14 cellular contexts compared by ENCODE assay signal in the genomic region with DNA sequence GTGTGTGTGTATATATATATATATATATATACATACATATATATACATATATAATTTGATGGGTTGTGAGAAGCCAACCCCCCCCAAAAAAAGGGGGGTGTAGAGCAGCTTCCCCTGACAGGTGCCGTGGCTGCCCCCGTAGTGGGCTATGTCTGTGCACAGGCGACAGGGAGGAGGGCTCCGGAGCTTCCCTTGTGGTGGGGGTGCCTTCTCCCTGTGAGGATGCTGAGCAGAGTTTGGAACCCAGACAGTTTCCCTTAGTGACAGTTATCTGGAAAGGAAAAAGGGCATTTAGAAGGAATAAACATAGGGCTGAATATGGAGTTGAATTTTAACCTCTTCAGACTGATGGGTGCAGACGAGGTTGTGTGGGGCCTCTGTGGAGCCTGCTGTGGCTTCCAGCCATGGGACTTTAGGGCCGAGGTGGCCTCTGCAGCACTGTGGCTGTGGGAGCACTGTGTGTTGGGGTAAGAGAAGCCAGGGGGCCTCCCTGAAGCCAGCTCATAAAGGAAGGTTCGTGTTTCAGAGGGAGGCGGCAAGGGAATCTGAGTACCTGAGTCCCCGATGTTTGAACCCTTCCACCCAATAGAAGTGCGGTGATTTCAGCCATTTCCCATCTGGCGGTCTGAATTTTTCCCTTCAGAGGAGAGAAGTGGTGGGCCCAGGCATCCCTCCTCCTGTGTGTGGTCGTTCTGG. TPM values are rescaled to one million over a fixed set of nuclear protein-coding genes. Genes with fewer than 3 reads are reported as not detected.
DNase-seq lines count a peak whose midpoint lies in the region; ATAC-seq and TF ChIP-seq lines count a peak whose summit lies in the region.
"Had no signal": no experiment of that assay in that cellular context is flagged by ENCODE, and none has a peak within 500 bp of the region (broad histone marks: within the 10 kb centered on the region; RNA-seq: fewer than 3 reads in every experiment).

No MANE protein-coding gene starts in this region.

- no peaks in the 10 kb centered on the region for H3K4me1 Mint-ChIP-seq in activated T-cell treated with anti-CD3 and anti-CD28 coated beads, Interleukin-2, amount 50 U/mL, for 72 hours (ENCODE audit: low read depth)
- peaks cover 6% of the 10 kb centered on the region for H3K4me1 Mint-ChIP-seq in activated T-cell treated with anti-CD3 and anti-CD28 coated beads, Interleukin-2, amount 50 U/mL, for 4 hours (ENCODE audit: low read depth)

- no peak for TF ChIP-seq CTCF in OCI-LY7 (conservative IDR thresholded peaks at IDR 0.05; ENCODE audit: low read length)
- TF ChIP-seq CTCF in lower lobe of right lung (IDR thresholded peaks at IDR 0.05): no peak

- H3K4me2 ChIP-seq in OCI-LY7 (ENCODE audit: low read length): peak overlapping the region; percentile 66

- intact Hi-C loops in OCI-LY7 (cut with micrococcal nuclease; ENCODE audit: unreplicated experiment): no loop called here
- intact Hi-C loops in lower lobe of right lung (cut with DNase I): no loop called here

- H3K27me3 Mint-ChIP-seq in activated T-cell treated with anti-CD3 and anti-CD28 coated beads, Interleukin-2, amount 50 U/mL, for 72 hours (ENCODE audit: low read depth): no peaks in the 10 kb centered on the region
- no peaks in the 10 kb centered on the region for H3K27me3 Mint-ChIP-seq in activated T-cell treated with anti-CD3 and anti-CD28 coated beads, Interleukin-2, amount 50 U/mL, for 4 hours (ENCODE audit: low read depth)

- H3K9ac ChIP-seq in stomach smooth muscle (ENCODE audit: low read length in 2 of 2): peak overlapping the region in 1 of 2 donors; percentile 23

- no peak for ATAC-seq in activated T-cell treated with anti-CD3 and anti-CD28 coated beads, Interleukin-2, amount 50 U/mL, for 72 hours (replicated peaks in 1 of 2)
- no peak for ATAC-seq in activated T-cell treated with anti-CD3 and anti-CD28 coated beads, Interleukin-2, amount 50 U/mL, for 4 hours
- no peak for ATAC-seq in lower lobe of right lung

- no peaks in the 10 kb centered on the region; the same call in 1 of the 2 replicates for H3K79me2 ChIP-seq in OCI-LY7 (ENCODE audit: insufficient read depth, low read depth, low read length)

- H3K4me3 ChIP-seq in OCI-LY7 (ENCODE audit: low read depth, low read length, poor library complexity, severe bottlenecking): peak overlapping the region; percentile 48
- H3K4me3 ChIP-seq in lower lobe of right lung: no peak overlapping the region
- no peak overlapping the region for H3K4me3 ChIP-seq in stomach smooth muscle (ENCODE audit: low read length in 2 of 2)

- CTCF ChIA-PET in OCI-LY7 (lab: Charles Lee; ENCODE audit: unreplicated experiment): no interaction called here

- H3K9me3 Mint-ChIP-seq in activated T-cell treated with anti-CD3 and anti-CD28 coated beads, Interleukin-2, amount 50 U/mL, for 72 hours: no peaks in the 10 kb centered on the region
- H3K9me3 Mint-ChIP-seq in activated T-cell treated with anti-CD3 and anti-CD28 coated beads, Interleukin-2, amount 50 U/mL, for 4 hours: no peaks in the 10 kb centered on the region

- peak overlapping the region; percentile 76 for H3K27ac ChIP-seq in OCI-LY7 (ENCODE audit: low read depth, low read length, poor library complexity, severe bottlenecking)
- no peak overlapping the region for H3K27ac ChIP-seq in lower lobe of right lung
- H3K27ac ChIP-seq in stomach smooth muscle (ENCODE audit: low read length): peak overlapping the region; percentile 58

- no peak overlapping the region for H2AFZ ChIP-seq in OCI-LY7 (ENCODE audit: low read length)

- peaks cover 0 to 3% of the 10 kb centered on the region in 2 donors for H3K36me3 Mint-ChIP-seq in activated T-cell treated with anti-CD3 and anti-CD28 coated beads, Interleukin-2, amount 50 U/mL, for 72 hours (ENCODE audit: insufficient read depth in 2 of 2)
- peaks cover 5% of the 10 kb centered on the region for H3K36me3 Mint-ChIP-seq in activated T-cell treated with anti-CD3 and anti-CD28 coated beads, Interleukin-2, amount 50 U/mL, for 4 hours (ENCODE audit: insufficient read depth)

- BruUV-seq in OCI-LY7 (replicated peaks; lab: Mats Ljungman, UMichigan): no TSS peak

- H3K9me2 ChIP-seq in OCI-LY7 (ENCODE audit: insufficient read depth, low read length): no peaks in the 10 kb centered on the region

- peaks cover 97% of the 10 kb centered on the region for H3K4me1 ChIP-seq in OCI-LY7 (ENCODE audit: insufficient read depth, low read length, poor library complexity, severe bottlenecking)
- H3K4me1 ChIP-seq in lower lobe of right lung: peaks cover 56% of the 10 kb centered on the region
- H3K4me1 ChIP-seq in stomach smooth muscle (ENCODE audit: control insufficient read depth, insufficient read depth, low read length): peaks cover 40% of the 10 kb centered on the region

- peak overlapping the region; percentile 17 for H3K27ac Mint-ChIP-seq in activated T-cell treated with anti-CD3 and anti-CD28 coated beads, Interleukin-2, amount 50 U/mL, for 72 hours

- POLR2A ChIA-PET in OCI-LY7 (lab: Charles Lee): interaction anchor here (0.6 kb wide), 1 partner anchor 37 kb away, joined by 3 read pairs; no protein-coding TSS in a partner anchor

- H3K27me3 ChIP-seq in lower lobe of right lung (ENCODE audit: low read depth) (no peaks in the 10 kb centered on the region), stomach smooth muscle (ENCODE audit: control insufficient read depth in 1 of 2, insufficient read depth in 2 of 2, low read length in 2 of 2) (no peaks in the 10 kb centered on the region)

- DNase-seq in activated T-cell treated with anti-CD3 and anti-CD28 coated beads, Interleukin-2, amount 50 U/mL, for 72 hours: no peak
- DNase-seq in activated T-cell treated with anti-CD3 and anti-CD28 coated beads, Interleukin-2, amount 50 U/mL, for 4 hours: no peak
- no peak for DNase-seq in OCI-LY7 (ENCODE audit: low spot score)
- DNase-seq in lower lobe of right lung: peak; percentile 26
- DNase-seq in SW 1271 (lab: John Stamatoyannopoulos, UW): no peak
- no peak for DNase-seq in GDM1 (lab: John Stamatoyannopoulos, UW)
- no peak for DNase-seq in NCI-H748 (lab: John Stamatoyannopoulos, UW; ENCODE audit: unreplicated experiment)
- DNase-seq: activated CD4-positive, CD25-positive, alpha-beta regulatory T cell; amniotic stem cell; dermis blood vessel endothelial cell; KBM-7; NCI-H1694 treated with DMSO at 0.1 percent for 48 hours; small intestine had no signal

- no peak overlapping the region for H3K4me3 Mint-ChIP-seq in activated T-cell treated with anti-CD3 and anti-CD28 coated beads, Interleukin-2, amount 50 U/mL, for 72 hours
- H3K4me3 Mint-ChIP-seq in activated T-cell treated with anti-CD3 and anti-CD28 coated beads, Interleukin-2, amount 50 U/mL, for 4 hours: no peak overlapping the region

- H3K9me3 ChIP-seq in OCI-LY7 (ENCODE audit: low read length) (no peaks in the 10 kb centered on the region), lower lobe of right lung (no peaks in the 10 kb centered on the region), stomach smooth muscle (ENCODE audit: control insufficient read depth in 2 of 2, low read length in 2 of 2) (no peaks in the 10 kb centered on the region)

- H4K20me1 ChIP-seq in OCI-LY7 (ENCODE audit: insufficient read depth, low read length): no peaks in the 10 kb centered on the region

- H3K36me3 ChIP-seq in OCI-LY7 (ENCODE audit: insufficient read depth, low read length): peaks cover 74% of the 10 kb centered on the region
- H3K36me3 ChIP-seq in lower lobe of right lung: peaks cover 83% of the 10 kb centered on the region
- peaks cover 31 to 34% of the 10 kb centered on the region in 2 donors for H3K36me3 ChIP-seq in stomach smooth muscle (ENCODE audit: control insufficient read depth in 2 of 2, insufficient read depth in 2 of 2, low read length in 2 of 2)

RNA-seq across cellular contexts. Expression of a gene that starts 19.8 kb away (rescaled TPM):
- 10 to 100 TPM; 31.5 to 47.4 TPM for total RNA-seq in activated T-cell treated with anti-CD3 and anti-CD28 coated beads, Interleukin-2, amount 50 U/mL, for 72 hours
- total RNA-seq in activated T-cell treated with anti-CD3 and anti-CD28 coated beads, Interleukin-2, amount 50 U/mL, for 4 hours: 10 to 100 TPM; 60.6 to 74.0 (median 69.5) TPM
- total RNA-seq in OCI-LY7 (2014; rRNA removed; shearing (Covaris generic)): 83.6 and 130 TPM in 2 replicates
- total RNA-seq in OCI-LY7 (2022) (83.3 and 86.0 TPM in 2 replicates), lower lobe of right lung (5.0 TPM)

RNA-seq across cellular contexts. Expression of a gene that starts 20.1 kb away (rescaled TPM):
- total RNA-seq in activated T-cell treated with anti-CD3 and anti-CD28 coated beads, Interleukin-2, amount 50 U/mL, for 72 hours: 10 to 100 TPM; 11.6 to 15.7 TPM
- 10 to 100 TPM; 13.6 to 19.1 (median 13.7) TPM for total RNA-seq in activated T-cell treated with anti-CD3 and anti-CD28 coated beads, Interleukin-2, amount 50 U/mL, for 4 hours
- 16.6 and 22.5 TPM in 2 replicates for total RNA-seq in OCI-LY7 (2014; rRNA removed; shearing (Covaris generic))
- total RNA-seq in OCI-LY7 (2022) (18.0 and 23.2 TPM in 2 replicates), lower lobe of right lung (49.4 TPM)
